ENCODE assay signal across 8 cellular contexts in the genomic region with DNA sequence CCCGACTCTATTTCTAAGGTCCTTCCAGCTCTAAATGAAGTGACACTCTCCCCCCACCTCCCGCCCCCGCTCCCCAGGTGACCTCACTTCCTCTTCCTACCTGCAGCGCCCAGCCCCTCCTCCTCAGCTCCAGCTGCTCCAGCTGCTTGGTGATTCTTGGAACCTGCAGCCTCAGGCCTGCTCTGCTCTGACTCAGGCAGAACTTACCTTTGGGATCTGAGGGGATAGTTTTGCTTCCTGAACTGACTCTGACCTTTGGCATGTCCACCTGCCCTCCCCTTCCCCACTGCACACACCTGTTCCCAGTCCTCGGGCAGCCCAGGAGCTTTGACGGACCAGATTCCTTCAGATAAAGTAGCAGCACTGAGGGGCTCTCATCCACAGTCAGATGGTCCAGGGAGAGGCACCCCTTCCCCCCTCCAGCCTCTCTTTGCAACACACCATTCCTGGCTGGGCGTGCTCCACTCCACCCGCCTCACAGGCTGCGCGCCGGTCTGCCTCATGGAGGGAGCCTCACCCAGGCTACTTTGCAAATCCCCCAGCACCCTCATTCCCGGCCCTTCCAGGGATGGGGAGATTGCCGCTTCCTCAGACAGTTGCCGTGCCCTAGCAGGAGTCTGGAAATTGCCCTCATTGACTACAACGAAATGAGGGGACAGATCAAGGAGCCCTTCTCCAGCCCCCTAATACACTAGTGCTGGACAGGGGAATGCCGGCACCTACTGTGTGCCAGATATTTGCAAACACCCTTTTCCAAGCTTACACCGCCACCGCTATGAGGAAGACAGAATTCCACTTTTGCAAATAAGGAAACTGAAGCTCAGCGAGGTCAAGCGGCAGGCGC. TPM values are rescaled to one million over a fixed set of nuclear protein-coding genes. Genes with fewer than 3 reads are reported as not detected.
DNase-seq lines count a peak whose midpoint lies in the region; ATAC-seq and TF ChIP-seq lines count a peak whose summit lies in the region.

No MANE protein-coding gene starts in this region.

- H3K9me3 Mint-ChIP-seq in osteocyte (ENCODE audit: unreplicated experiment): no peaks in the 10 kb centered on the region

- peak overlapping the region; percentile 77 for H3K4me3 Mint-ChIP-seq in osteocyte (ENCODE audit: unreplicated experiment)

- peaks cover 31% of the 10 kb centered on the region for H3K4me1 Mint-ChIP-seq in osteocyte (ENCODE audit: unreplicated experiment)

- no peaks in the 10 kb centered on the region for H3K36me3 Mint-ChIP-seq in osteocyte (ENCODE audit: unreplicated experiment)

- peak overlapping the region; percentile 36 for H3K27ac Mint-ChIP-seq in osteocyte (ENCODE audit: unreplicated experiment)

- TF ChIP-seq CTCF in GM12865 (IDR thresholded peaks at IDR 0.05; ENCODE audit: insufficient read depth, low read depth, low read length, missing control alignments) (no peak), fibroblast of mammary gland (conservative IDR thresholded peaks at IDR 0.05; ENCODE audit: control insufficient read depth, insufficient read depth, low read depth, low read length) (no peak), osteocyte (IDR thresholded peaks at IDR 0.05) (no peak)

- ATAC-seq in GM21390 (IDR thresholded peaks at IDR 0.05; ENCODE audit: unreplicated experiment): no peak

- H3K4me3 ChIP-seq in GM12865 (ENCODE audit: low read depth, low read length): peak overlapping the region; percentile 75
- H3K4me3 ChIP-seq in fibroblast of mammary gland (ENCODE audit: control insufficient read depth, low read depth, low read length): peak overlapping the region; percentile 51

- no peaks in the 10 kb centered on the region for H3K27me3 Mint-ChIP-seq in osteocyte (ENCODE audit: unreplicated experiment)

- DNase-seq in GM12865 (ENCODE audit: low read depth): peak; percentile 85
- DNase-seq in NCI-H1105 treated with DMSO at 0.1 percent for 48 hours (lab: John Stamatoyannopoulos, UW): peak; percentile 46
- DNase-seq in activated T-cell treated with anti-CD3 and anti-CD28 coated beads for 24 hours (ENCODE audit: low read depth): peak; percentile 32
- no peak for DNase-seq in fibroblast of mammary gland (ENCODE audit: low read depth)
- no peak for DNase-seq in osteocyte (ENCODE audit: extremely low spot score, unreplicated experiment)
- DNase-seq in NCI-H524 treated with DMSO at 0.1 percent for 48 hours (lab: John Stamatoyannopoulos, UW): no peak
- DNase-seq in effector CD4-positive, alpha-beta T cell: no peak

RNA-seq across cellular contexts. Expression of a gene that starts 0.7 kb away (rescaled TPM):
- total RNA-seq in osteocyte: 19.4 and 20.1 TPM in 2 replicates

RNA-seq across cellular contexts. Expression of a gene that starts 57.1 kb away (rescaled TPM):
- not detected in 2 replicates for total RNA-seq in osteocyte

Comparison
In these comparisons a context has a peak if more than half of its experiments do, and no peak if none do; other contexts are left out.
1. DNase-seq: peak in GM12865 (single experiment), NCI-H1105 treated with DMSO at 0.1 percent for 48 hours (single experiment) and activated T-cell treated with anti-CD3 and anti-CD28 coated beads for 24 hours (single experiment); none in fibroblast of mammary gland (single experiment), osteocyte (single experiment), NCI-H524 treated with DMSO at 0.1 percent for 48 hours (single experiment) and effector CD4-positive, alpha-beta T cell (single experiment).